ENCODE assay signal across 1 cellular context in genomic region chr6:170584181-170584953, GRCh38.
TF ChIP-seq lines count a peak whose summit lies in the region.

A gene with protein sequence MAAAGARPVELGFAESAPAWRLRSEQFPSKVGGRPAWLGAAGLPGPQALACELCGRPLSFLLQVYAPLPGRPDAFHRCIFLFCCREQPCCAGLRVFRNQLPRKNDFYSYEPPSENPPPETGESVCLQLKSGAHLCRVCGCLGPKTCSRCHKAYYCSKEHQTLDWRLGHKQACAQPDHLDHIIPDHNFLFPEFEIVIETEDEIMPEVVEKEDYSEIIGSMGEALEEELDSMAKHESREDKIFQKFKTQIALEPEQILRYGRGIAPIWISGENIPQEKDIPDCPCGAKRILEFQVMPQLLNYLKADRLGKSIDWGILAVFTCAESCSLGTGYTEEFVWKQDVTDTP (minus strand): TSS chr6:170584637. CDS start chr6:170584581, 56 bp downstream.

TF ChIP-seq in K562, 482 proteins besides CTCF, POLR2A, EP300 and RAD21 (continued from another document and continues in another):
- no peak for TF ChIP-seq MGA (IDR thresholded peaks at IDR 0.05)
- TF ChIP-seq, protein P1, sequence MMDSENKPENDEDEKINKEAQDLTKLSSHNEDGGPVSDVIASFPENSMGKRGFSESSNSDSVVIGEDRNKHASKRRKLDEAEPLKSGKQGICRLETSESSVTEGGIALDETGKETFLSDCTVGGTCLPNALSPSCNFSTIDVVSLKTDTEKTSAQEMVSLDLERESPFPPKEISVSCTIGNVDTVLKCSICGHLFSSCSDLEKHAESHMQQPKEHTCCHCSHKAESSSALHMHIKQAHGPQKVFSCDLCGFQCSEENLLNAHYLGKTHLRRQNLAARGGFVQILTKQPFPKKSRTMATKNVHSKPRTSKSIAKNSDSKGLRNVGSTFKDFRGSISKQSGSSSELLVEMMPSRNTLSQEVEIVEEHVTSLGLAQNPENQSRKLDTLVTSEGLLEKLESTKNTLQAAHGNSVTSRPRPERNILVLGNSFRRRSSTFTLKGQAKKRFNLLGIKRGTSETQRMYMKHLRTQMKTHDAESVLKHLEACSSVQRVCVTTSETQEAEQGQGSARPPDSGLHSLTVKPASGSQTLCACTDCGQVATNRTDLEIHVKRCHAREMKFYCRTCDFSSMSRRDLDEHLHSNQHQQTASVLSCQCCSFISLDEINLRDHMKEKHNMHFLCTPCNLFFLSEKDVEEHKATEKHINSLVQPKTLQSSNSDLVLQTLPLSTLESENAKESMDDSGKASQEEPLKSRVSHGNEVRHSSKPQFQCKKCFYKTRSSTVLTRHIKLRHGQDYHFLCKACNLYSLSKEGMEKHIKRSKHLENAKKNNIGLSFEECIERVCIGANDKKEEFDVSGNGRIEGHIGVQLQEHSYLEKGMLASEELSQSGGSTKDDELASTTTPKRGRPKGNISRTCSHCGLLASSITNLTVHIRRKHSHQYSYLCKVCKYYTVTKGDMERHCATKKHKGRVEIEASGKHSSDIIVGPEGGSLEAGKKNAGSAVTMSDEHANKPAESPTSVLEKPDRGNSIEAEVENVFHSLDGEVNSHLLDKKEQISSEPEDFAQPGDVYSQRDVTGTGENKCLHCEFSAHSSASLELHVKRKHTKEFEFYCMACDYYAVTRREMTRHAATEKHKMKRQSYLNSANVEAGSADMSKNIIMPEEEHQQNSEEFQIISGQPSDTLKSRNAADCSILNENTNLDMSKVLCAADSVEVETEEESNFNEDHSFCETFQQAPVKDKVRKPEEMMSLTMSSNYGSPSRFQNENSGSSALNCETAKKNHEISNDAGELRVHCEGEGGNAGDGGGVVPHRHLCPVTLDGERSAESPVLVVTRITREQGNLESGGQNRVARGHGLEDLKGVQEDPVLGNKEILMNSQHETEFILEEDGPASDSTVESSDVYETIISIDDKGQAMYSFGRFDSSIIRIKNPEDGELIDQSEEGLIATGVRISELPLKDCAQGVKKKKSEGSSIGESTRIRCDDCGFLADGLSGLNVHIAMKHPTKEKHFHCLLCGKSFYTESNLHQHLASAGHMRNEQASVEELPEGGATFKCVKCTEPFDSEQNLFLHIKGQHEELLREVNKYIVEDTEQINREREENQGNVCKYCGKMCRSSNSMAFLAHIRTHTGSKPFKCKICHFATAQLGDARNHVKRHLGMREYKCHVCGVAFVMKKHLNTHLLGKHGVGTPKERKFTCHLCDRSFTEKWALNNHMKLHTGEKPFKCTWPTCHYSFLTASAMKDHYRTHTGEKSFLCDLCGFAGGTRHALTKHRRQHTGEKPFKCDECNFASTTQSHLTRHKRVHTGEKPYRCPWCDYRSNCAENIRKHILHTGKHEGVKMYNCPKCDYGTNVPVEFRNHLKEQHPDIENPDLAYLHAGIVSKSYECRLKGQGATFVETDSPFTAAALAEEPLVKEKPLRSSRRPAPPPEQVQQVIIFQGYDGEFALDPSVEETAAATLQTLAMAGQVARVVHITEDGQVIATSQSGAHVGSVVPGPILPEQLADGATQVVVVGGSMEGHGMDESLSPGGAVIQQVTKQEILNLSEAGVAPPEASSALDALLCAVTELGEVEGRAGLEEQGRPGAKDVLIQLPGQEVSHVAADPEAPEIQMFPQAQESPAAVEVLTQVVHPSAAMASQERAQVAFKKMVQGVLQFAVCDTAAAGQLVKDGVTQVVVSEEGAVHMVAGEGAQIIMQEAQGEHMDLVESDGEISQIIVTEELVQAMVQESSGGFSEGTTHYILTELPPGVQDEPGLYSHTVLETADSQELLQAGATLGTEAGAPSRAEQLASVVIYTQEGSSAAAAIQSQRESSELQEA (IDR thresholded peaks at IDR 0.05; ENCODE audit: low read depth) = no peak
- TF ChIP-seq SIRT6 (IDR thresholded peaks at IDR 0.05; ENCODE audit: low read depth, low read length) = no peak
- peak; percentile 89 for TF ChIP-seq HMGXB4 (CRISPR knock-in tag; IDR thresholded peaks at IDR 0.05)
- TF ChIP-seq POLR2H (tag; IDR thresholded peaks at IDR 0.05; ENCODE audit: low read depth) = 0 out of 2 replicates have a peak, but pooled peaks have one; percentile 68
- TF ChIP-seq PHF20 (IDR thresholded peaks at IDR 0.05; ENCODE audit: partially characterized antibody) = peak; percentile 82
- no peak; the same call in 1 of the 2 replicates for TF ChIP-seq POLR2AphosphoS2 (IDR thresholded peaks at IDR 0.05; ENCODE audit: low read length)
- no peak for TF ChIP-seq PHB (CRISPR knock-in tag; IDR thresholded peaks at IDR 0.05)
- TF ChIP-seq, protein P2, sequence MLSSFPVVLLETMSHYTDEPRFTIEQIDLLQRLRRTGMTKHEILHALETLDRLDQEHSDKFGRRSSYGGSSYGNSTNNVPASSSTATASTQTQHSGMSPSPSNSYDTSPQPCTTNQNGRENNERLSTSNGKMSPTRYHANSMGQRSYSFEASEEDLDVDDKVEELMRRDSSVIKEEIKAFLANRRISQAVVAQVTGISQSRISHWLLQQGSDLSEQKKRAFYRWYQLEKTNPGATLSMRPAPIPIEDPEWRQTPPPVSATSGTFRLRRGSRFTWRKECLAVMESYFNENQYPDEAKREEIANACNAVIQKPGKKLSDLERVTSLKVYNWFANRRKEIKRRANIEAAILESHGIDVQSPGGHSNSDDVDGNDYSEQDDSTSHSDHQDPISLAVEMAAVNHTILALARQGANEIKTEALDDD (IDR thresholded peaks at IDR 0.05) = no peak
- 0 out of 2 replicates have a peak, but pooled peaks have one; percentile 26 for TF ChIP-seq FOXK1 (CRISPR knock-in tag; IDR thresholded peaks at IDR 0.05; ENCODE audit: borderline replicate concordance)
- TF ChIP-seq CREB5 (CRISPR knock-in tag; IDR thresholded peaks at IDR 0.05) = no peak
- TF ChIP-seq ZBTB7A (IDR thresholded peaks at IDR 0.05; ENCODE audit: borderline replicate concordance, control insufficient read depth, low read depth, low read length) = peak; percentile 67; the same call in 1 of the 2 replicates
- peak; percentile 81 for TF ChIP-seq CREB3L1 (IDR thresholded peaks at IDR 0.05; ENCODE audit: borderline replicate concordance, low read depth)
- peak; percentile 86 for TF ChIP-seq ELF2 (CRISPR knock-in tag; IDR thresholded peaks at IDR 0.05)
- no peak for TF ChIP-seq TRIM28 (IDR thresholded peaks at IDR 0.05)
- TF ChIP-seq MEIS2 (IDR thresholded peaks at IDR 0.05; ENCODE audit: partially characterized antibody) = peak; percentile 53
- TF ChIP-seq, protein P3, sequence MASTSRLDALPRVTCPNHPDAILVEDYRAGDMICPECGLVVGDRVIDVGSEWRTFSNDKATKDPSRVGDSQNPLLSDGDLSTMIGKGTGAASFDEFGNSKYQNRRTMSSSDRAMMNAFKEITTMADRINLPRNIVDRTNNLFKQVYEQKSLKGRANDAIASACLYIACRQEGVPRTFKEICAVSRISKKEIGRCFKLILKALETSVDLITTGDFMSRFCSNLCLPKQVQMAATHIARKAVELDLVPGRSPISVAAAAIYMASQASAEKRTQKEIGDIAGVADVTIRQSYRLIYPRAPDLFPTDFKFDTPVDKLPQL (IDR thresholded peaks at IDR 0.05; ENCODE audit: extremely low read depth, insufficient read length) = no peak
- TF ChIP-seq ZNF282 (CRISPR knock-in tag; IDR thresholded peaks at IDR 0.05) = peak; percentile 87
- TF ChIP-seq JUND (IDR thresholded peaks at IDR 0.05; ENCODE audit: borderline replicate concordance, low read depth, low read length) = peak; percentile 69
- peak; percentile 17; the same call in 1 of the 3 replicates for TF ChIP-seq JUND (tag; IDR thresholded peaks at IDR 0.05; ENCODE audit: borderline replicate concordance, low read depth, low read length)
- no peak for TF ChIP-seq PPARD (CRISPR knock-in tag; IDR thresholded peaks at IDR 0.05)
- peak; percentile 67 to 95 (median 90) for TF ChIP-seq YY1 (IDR thresholded peaks at IDR 0.05; ENCODE audit: borderline replicate concordance in 1 of 3, control insufficient read depth in 1 of 3, extremely low read depth in 1 of 3, insufficient read depth in 3 of 3, insufficient read length in 1 of 3, insufficient replicate concordance in 2 of 3, low read depth in 1 of 3, low read length in 2 of 3)
